ENCODE assay signal across 24 cellular contexts in genomic region chr21:35461700-35462099, GRCh38.
"Had no signal": no experiment of that assay in that cellular context is flagged by ENCODE, and none has a peak within 500 bp of the region (broad histone marks: within the 10 kb centered on the region; RNA-seq: fewer than 3 reads in every experiment).

No MANE protein-coding gene starts in this region.

- H3K4me1 Mint-ChIP-seq: activated B cell treated with CpG ODN at 0.5 μM for 24 hours; nephron; stimulated activated effector memory CD8-positive, alpha-beta T cell treated with anti-CD3 and anti-CD28 coated beads, Interleukin-12 subunit alpha, Interleukin-12 subunit beta, amount 100 ng/mL, for 72 hours had no signal

- H3K27ac Mint-ChIP-seq: activated B cell treated with CpG ODN at 0.5 μM for 24 hours; activated naive CD8-positive, alpha-beta T cell treated with anti-CD3 and anti-CD28 coated beads for 36 hours; activated T-cell treated with anti-CD3 and anti-CD28 coated beads, Interleukin-2, amount 50 U/mL, for 72 hours; nephron; stimulated activated effector memory CD8-positive, alpha-beta T cell treated with anti-CD3 and anti-CD28 coated beads, Interleukin-12 subunit alpha, Interleukin-12 subunit beta, amount 100 ng/mL, for 72 hours; stimulated activated naive CD8-positive, alpha-beta T cell treated with anti-CD3 and anti-CD28 coated beads, Interleukin-15, Interleukin-2, amounts not matched to agents 100 ng/mL and 50 ng/mL, for 24 hours; T-helper 1 cell treated with Interleukin-12 subunit alpha and Interleukin-12 subunit beta and Interleukin-4 antibody, amounts not matched to agents 30 μg/mL and 1 μg/mL, for 36 hours had no signal

- H3K27me3 Mint-ChIP-seq: activated naive CD8-positive, alpha-beta T cell treated with anti-CD3 and anti-CD28 coated beads for 36 hours; stimulated activated naive CD8-positive, alpha-beta T cell treated with anti-CD3 and anti-CD28 coated beads, Interleukin-15, Interleukin-2, amounts not matched to agents 100 ng/mL and 50 ng/mL, for 24 hours had no signal

- H3K4me3 Mint-ChIP-seq: activated B cell treated with CpG ODN at 0.5 μM for 24 hours; activated naive CD8-positive, alpha-beta T cell treated with anti-CD3 and anti-CD28 coated beads for 36 hours; activated T-cell treated with anti-CD3 and anti-CD28 coated beads, Interleukin-2, amount 50 U/mL, for 72 hours; nephron; stimulated activated effector memory CD8-positive, alpha-beta T cell treated with anti-CD3 and anti-CD28 coated beads, Interleukin-12 subunit alpha, Interleukin-12 subunit beta, amount 100 ng/mL, for 72 hours; stimulated activated naive CD8-positive, alpha-beta T cell treated with anti-CD3 and anti-CD28 coated beads, Interleukin-15, Interleukin-2, amounts not matched to agents 100 ng/mL and 50 ng/mL, for 24 hours; T-helper 1 cell treated with Interleukin-12 subunit alpha and Interleukin-12 subunit beta and Interleukin-4 antibody, amounts not matched to agents 30 μg/mL and 1 μg/mL, for 36 hours had no signal

- H3K36me3 Mint-ChIP-seq: activated naive CD8-positive, alpha-beta T cell treated with anti-CD3 and anti-CD28 coated beads for 36 hours; stimulated activated effector memory CD8-positive, alpha-beta T cell treated with anti-CD3 and anti-CD28 coated beads, Interleukin-12 subunit alpha, Interleukin-12 subunit beta, amount 100 ng/mL, for 72 hours had no signal

- DNase-seq: activated B cell treated with CpG ODN at 0.5 μM for 24 hours; activated CD4-positive, alpha-beta T cell treated with anti-CD3 and anti-CD28 coated beads, Interleukin-2, amount 50 U/mL, for 1 hour; activated naive CD4-positive, alpha-beta T cell; activated naive CD8-positive, alpha-beta T cell treated with anti-CD3 and anti-CD28 coated beads for 36 hours; activated T-cell treated with anti-CD3 and anti-CD28 coated beads for 4 hours; activated T-cell treated with anti-CD3 and anti-CD28 coated beads, Interleukin-2, amount 50 U/mL, for 72 hours; adrenal gland; aorta; body of pancreas; dermis blood vessel endothelial cell; effector CD4-positive, alpha-beta T cell; esophagus squamous epithelium; foreskin melanocyte; heart right ventricle; left ventricle myocardium inferior; mucosa of descending colon; stimulated activated CD4-positive, alpha-beta T cell treated with anti-CD3 and anti-CD28 coated beads, Interleukin-4, amount 100 ng/mL, for 24 hours; T1000; trophoblast cell; uterus had no signal
